12 cellular contexts compared by ENCODE assay signal in the genomic region with DNA sequence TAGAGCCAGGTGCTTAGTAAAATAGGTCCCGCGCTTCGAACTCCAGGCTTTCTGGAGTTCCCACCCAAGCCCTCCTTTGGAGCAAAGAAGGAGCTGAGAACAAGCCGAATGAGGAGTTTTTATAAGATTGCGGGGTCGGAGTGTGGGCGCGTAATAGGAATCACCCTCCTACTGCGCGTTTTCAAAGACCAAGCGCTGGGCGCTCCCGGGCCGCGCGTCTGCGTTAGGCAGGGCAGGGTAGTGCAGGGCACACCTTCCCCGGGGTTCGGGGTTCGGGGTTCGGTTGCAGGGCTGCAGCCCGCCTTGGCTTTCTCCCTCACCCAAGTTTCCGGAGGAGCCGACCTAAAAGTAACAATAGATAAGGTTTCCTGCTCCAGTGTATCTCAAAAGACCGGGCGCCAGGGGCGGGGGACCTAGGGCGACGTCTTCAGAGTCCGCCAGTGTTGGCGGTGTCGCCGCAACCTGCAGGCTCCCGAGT. TPM values are rescaled to one million over a fixed set of nuclear protein-coding genes. Genes with fewer than 3 reads are reported as not detected.
DNase-seq lines count a peak whose midpoint lies in the region; ATAC-seq and TF ChIP-seq lines count a peak whose summit lies in the region.
"Had no signal": no experiment of that assay in that cellular context is flagged by ENCODE, and none has a peak within 500 bp of the region (broad histone marks: within the 10 kb centered on the region; RNA-seq: fewer than 3 reads in every experiment).

No MANE protein-coding gene starts in this region.

- H2BK15ac ChIP-seq in neuronal stem cell (ENCODE audit: low read length), result no peak overlapping the region

- H3K4me2 ChIP-seq in neuronal stem cell (ENCODE audit: insufficient read depth, low read length, poor library complexity, severe bottlenecking), result peak overlapping the region; percentile 54

- H2BK120ac ChIP-seq in neuronal stem cell (ENCODE audit: low read depth, low read length), result no peak overlapping the region

- H3K23ac ChIP-seq in neuronal stem cell (ENCODE audit: low read depth, low read length, poor library complexity), result no peak overlapping the region

- H3K4me3 ChIP-seq in ACC112 (ENCODE audit: low read depth, low read length), result peak overlapping the region; percentile 91
- peak overlapping the region; percentile 44 for H3K4me3 ChIP-seq in HUES64 (ENCODE audit: low read length)
- H3K4me3 ChIP-seq in foreskin fibroblast (ENCODE audit: low read depth in 1 of 2, low read length in 2 of 2), result peak overlapping the region; percentile 76 to 84
- H3K4me3 ChIP-seq in neuronal stem cell (ENCODE audit: low read length in 2 of 2), result peak overlapping the region in 1 of 2 donors; percentile 50

- H4K91ac ChIP-seq in neuronal stem cell (ENCODE audit: low read depth, low read length, poor library complexity), result no peak overlapping the region

- no peak overlapping the region for H2AK5ac ChIP-seq in neuronal stem cell (ENCODE audit: low read depth, low read length)

- peak overlapping the region; percentile 69 for H3K18ac ChIP-seq in neuronal stem cell (ENCODE audit: low read length)

- H3K36me3 ChIP-seq in ACC112 (ENCODE audit: insufficient read depth, low read length) (no peaks in the 10 kb centered on the region), HUES64 (ENCODE audit: insufficient read depth, low read length) (no peaks in the 10 kb centered on the region), neuronal stem cell (replicated peaks in 1 of 2; ENCODE audit: control insufficient read depth in 2 of 2, insufficient read depth in 2 of 2, low read length in 2 of 2) (no peaks in the 10 kb centered on the region)

- peak overlapping the region; percentile 61; the same call in 1 of the 2 replicates for H3K27ac ChIP-seq in ACC112 (ENCODE audit: low read depth, low read length)
- no peak overlapping the region for H3K27ac ChIP-seq in HUES64 (ENCODE audit: low read depth, low read length)
- no peak overlapping the region for H3K27ac ChIP-seq in neuronal stem cell (replicated peaks; ENCODE audit: low read length)

- H3K9me3 ChIP-seq in HUES64 (ENCODE audit: insufficient read depth, low read depth, low read length) (peaks cover 4% of the 10 kb centered on the region; the same call in 1 of the 2 replicates), neuronal stem cell (replicated peaks in 1 of 2; ENCODE audit: control insufficient read depth in 2 of 2, insufficient read depth in 1 of 2, low read depth in 1 of 2, low read length in 2 of 2) (peaks cover 0 to 15% of the 10 kb centered on the region in 2 donors)

- no peak overlapping the region for H3K14ac ChIP-seq in neuronal stem cell (ENCODE audit: low read length)

- H3K4me1 ChIP-seq in ACC112 (ENCODE audit: control insufficient read depth, insufficient read depth, low read length, unreplicated experiment), result peaks cover 21% of the 10 kb centered on the region
- H3K4me1 ChIP-seq in HUES64 (ENCODE audit: insufficient read depth, low read length), result peaks cover 15% of the 10 kb centered on the region
- H3K4me1 ChIP-seq in neuronal stem cell (ENCODE audit: control insufficient read depth in 2 of 2, insufficient read depth in 1 of 2, low read depth in 1 of 2, low read length in 2 of 2), result peaks cover 0 to 16% of the 10 kb centered on the region in 2 donors

- WGBS in HUES64, result 3% methylated on average over 34 of the region's 34 CpGs
- no CpG with 5 or more reads among the region's 34 CpGs for WGBS in neuronal stem cell (ENCODE audit: extremely low coverage in 2 of 2, insufficient read length in 2 of 2, insufficient replicate concordance in 1 of 2), 2 donors

- peak in 1 of 2 donors; percentile 37 for DNase-seq in foreskin fibroblast
- DNase-seq in neuronal stem cell (ENCODE audit: low spot score), result peak; percentile 11
- no peak for DNase-seq in NCI-H2029 treated with DMSO at 0.1 percent for 48 hours (lab: John Stamatoyannopoulos, UW)
- DNase-seq in GM19240 (ENCODE audit: insufficient read length, low spot score), result no peak
- no peak for DNase-seq in HuH-7.5 (ENCODE audit: low spot score)
- DNase-seq: activated CD8-positive, alpha-beta memory T cell treated with anti-CD3 and anti-CD28 coated beads, Interleukin-2, amount 50 U/mL, for 48 hours; CD4-positive, CD25-positive, alpha-beta regulatory T cell had no signal

- H3K9ac ChIP-seq in HUES64 (ENCODE audit: low read depth, low read length) (no peak overlapping the region), neuronal stem cell (ENCODE audit: low read depth, low read length, poor library complexity) (no peak overlapping the region)

- H3K79me2 ChIP-seq in ACC112 (ENCODE audit: control insufficient read depth, insufficient read depth, low read length, unreplicated experiment), result peaks cover 26% of the 10 kb centered on the region

- H2AFZ ChIP-seq in ACC112 (ENCODE audit: low read length, unreplicated experiment), result peak overlapping the region; percentile 57
- no peak overlapping the region for H2AFZ ChIP-seq in neuronal stem cell (ENCODE audit: low read length)

- no peak for ATAC-seq in GM19324 (IDR thresholded peaks at IDR 0.05; ENCODE audit: low FRiP score, unreplicated experiment)
- ATAC-seq: stimulated activated memory B cell treated with anti-CD40 and anti-IgM and Interleukin-4, amounts not matched to agents 10 μg/mL and 1 μg/mL and 100 μg/mL, for 72 hours had no signal

- no peak overlapping the region for H2BK5ac ChIP-seq in neuronal stem cell (ENCODE audit: low read length)

- no peaks in the 10 kb centered on the region for H3K79me1 ChIP-seq in neuronal stem cell (ENCODE audit: low read depth, low read length)

- H3K4ac ChIP-seq in neuronal stem cell (ENCODE audit: low read length), result no peak overlapping the region

- no peak overlapping the region for H2BK12ac ChIP-seq in neuronal stem cell (ENCODE audit: low read length)

- no peak for TF ChIP-seq CTCF in foreskin fibroblast (IDR thresholded peaks at IDR 0.05; ENCODE audit: low read depth, low read length)

- H3K27me3 ChIP-seq in ACC112 (ENCODE audit: insufficient read depth, low read length) (0 out of 2 replicates have a peak, but pooled peaks cover 4% of the 10 kb centered on the region), HUES64 (ENCODE audit: insufficient read depth, low read length) (peaks cover 99% of the 10 kb centered on the region), neuronal stem cell (ENCODE audit: control insufficient read depth in 3 of 3, insufficient read depth in 3 of 3, low read depth in 1 of 3, low read length in 3 of 3) (peaks cover 27 to 68% (median 51%) of the 10 kb centered on the region in 3 experiments)

- no peak overlapping the region for H4K8ac ChIP-seq in neuronal stem cell (ENCODE audit: low read depth, low read length)

RNA-seq across cellular contexts. Expression of gene SSTR1, which starts 3.6 kb away (rescaled TPM):
- polyA plus RNA-seq in HUES64 (2013, experiment 1 of 2), result 0.10 TPM
- 0.13 TPM for polyA plus RNA-seq in HUES64 (2013, experiment 2 of 2)
- 0.01 TPM for polyA plus RNA-seq in neuronal stem cell (2013, experiment 1 of 2)
- not detected for polyA plus RNA-seq in neuronal stem cell (2013, experiment 2 of 2)
- polyA plus RNA-seq: CD4-positive, CD25-positive, alpha-beta regulatory T cell had no signal

RNA-seq across cellular contexts. Expression of gene CLEC14A, which starts 44.6 kb away (rescaled TPM):
- not detected for polyA plus RNA-seq in HUES64 (2013, experiment 1 of 2)
- polyA plus RNA-seq in HUES64 (2013, experiment 2 of 2), result 0.13 TPM
- polyA plus RNA-seq in neuronal stem cell (2013, experiment 1 of 2), result 0.11 TPM
- 0.11 TPM for polyA plus RNA-seq in neuronal stem cell (2013, experiment 2 of 2)
- polyA plus RNA-seq: CD4-positive, CD25-positive, alpha-beta regulatory T cell; keratinocyte had no signal
